In genomic region chrX:74535633-74536141, GRCh38 we compare ENCODE assay signal across 8 cellular contexts.
DNase-seq lines count a peak whose midpoint lies in the region; ATAC-seq, FAIRE-seq and TF ChIP-seq lines count a peak whose summit lies in the region.

No MANE protein-coding gene starts in this region.

- FAIRE-seq in bronchial epithelial cell (lab: Jason Lieb, UNC): no peak

- H3K27me3 Mint-ChIP-seq in T-helper 1 cell treated with Interleukin-12 subunit alpha and Interleukin-12 subunit beta and Interleukin-4 antibody, amounts not matched to agents 30 μg/mL and 1 μg/mL, for 36 hours (ENCODE audit: low read depth): no peaks in the 10 kb centered on the region

- peaks cover 1% of the 10 kb centered on the region for H3K36me3 Mint-ChIP-seq in T-helper 1 cell treated with Interleukin-12 subunit alpha and Interleukin-12 subunit beta and Interleukin-4 antibody, amounts not matched to agents 30 μg/mL and 1 μg/mL, for 36 hours (ENCODE audit: low read depth)

- H3K36me3 ChIP-seq in bronchial epithelial cell (ENCODE audit: control insufficient read depth, insufficient read depth, low read length) (no peaks in the 10 kb centered on the region), skeletal muscle tissue (ENCODE audit: control insufficient read depth in 3 of 3, insufficient read depth in 3 of 3, low read length in 3 of 3) (no peaks in the 10 kb centered on the region)

- H3K9me3 ChIP-seq in skeletal muscle tissue (ENCODE audit: control insufficient read depth in 3 of 3, low read length in 3 of 3): no peaks in the 10 kb centered on the region

- peak overlapping the region; percentile 76 to 84 (median 80) for H3K9ac ChIP-seq in skeletal muscle tissue (ENCODE audit: low read depth in 1 of 3, low read length in 3 of 3)

- H3K27me3 ChIP-seq in bronchial epithelial cell (ENCODE audit: control insufficient read depth, insufficient read depth, low read length) (no peaks in the 10 kb centered on the region), skeletal muscle tissue (ENCODE audit: control insufficient read depth in 3 of 3, insufficient read depth in 3 of 3, low read length in 3 of 3) (no peaks in the 10 kb centered on the region)

- TF ChIP-seq CTCF in bronchial epithelial cell (IDR thresholded peaks at IDR 0.05; ENCODE audit: insufficient read depth, low read length, severe bottlenecking): no peak

- peak overlapping the region; percentile 97 for H3K27ac ChIP-seq in skeletal muscle tissue (ENCODE audit: low read depth, low read length)

- peaks cover 16% of the 10 kb centered on the region for H3K4me1 Mint-ChIP-seq in T-helper 1 cell treated with Interleukin-12 subunit alpha and Interleukin-12 subunit beta and Interleukin-4 antibody, amounts not matched to agents 30 μg/mL and 1 μg/mL, for 36 hours (ENCODE audit: low read depth)

- peaks cover 0 to 9% (median 4%) of the 10 kb centered on the region in 3 donors for H3K4me1 ChIP-seq in skeletal muscle tissue (ENCODE audit: control insufficient read depth in 3 of 3, insufficient read depth in 3 of 3, low read length in 3 of 3)

- peak overlapping the region; percentile 69 for H3K27ac Mint-ChIP-seq in T-helper 1 cell treated with Interleukin-12 subunit alpha and Interleukin-12 subunit beta and Interleukin-4 antibody, amounts not matched to agents 30 μg/mL and 1 μg/mL, for 36 hours

- no peaks in the 10 kb centered on the region for H3K9me3 Mint-ChIP-seq in T-helper 1 cell treated with Interleukin-12 subunit alpha and Interleukin-12 subunit beta and Interleukin-4 antibody, amounts not matched to agents 30 μg/mL and 1 μg/mL, for 36 hours

- ATAC-seq in HG03175 (IDR thresholded peaks at IDR 0.05; ENCODE audit: unreplicated experiment): peak; percentile 48
- ATAC-seq in GM18519 (IDR thresholded peaks at IDR 0.05; ENCODE audit: low FRiP score, unreplicated experiment): no peak

- DNase-seq in NCI-H345 (lab: John Stamatoyannopoulos, UW) (peak; percentile 20), NCI-H345 treated with DMSO at 0.1 percent for 48 hours (lab: John Stamatoyannopoulos, UW; ENCODE audit: unreplicated experiment) (no peak), bronchial epithelial cell (ENCODE audit: low read depth) (peak; percentile 71), iPS-NIHi7 (ENCODE audit: extremely low spot score) (peak; percentile 62)

- H3K4me3 ChIP-seq in bronchial epithelial cell (ENCODE audit: low read depth, low read length) (peak overlapping the region; percentile 41), skeletal muscle tissue (ENCODE audit: low read length in 3 of 3) (peak overlapping the region; percentile 72 to 78 (median 77))

- H3K4me3 Mint-ChIP-seq in T-helper 1 cell treated with Interleukin-12 subunit alpha and Interleukin-12 subunit beta and Interleukin-4 antibody, amounts not matched to agents 30 μg/mL and 1 μg/mL, for 36 hours: peak overlapping the region; percentile 75
